ENCODE assay signal across 18 cellular contexts in genomic region chr1:61004269-61005003, GRCh38.
DNase-seq lines count a peak whose midpoint lies in the region; ATAC-seq, FAIRE-seq and TF ChIP-seq lines count a peak whose summit lies in the region.
"Had no signal": no experiment of that assay in that cellular context is flagged by ENCODE, and none has a peak within 500 bp of the region (broad histone marks: within the 10 kb centered on the region; RNA-seq: fewer than 3 reads in every experiment).

No MANE protein-coding gene starts in this region.

- H4K20me1 ChIP-seq in K562 (replicated peaks; ENCODE audit: control insufficient read depth, insufficient read depth, low read length), result no peaks in the 10 kb centered on the region
- no peaks in the 10 kb centered on the region for H4K20me1 ChIP-seq in hepatocyte (ENCODE audit: insufficient read depth, poor library complexity, severe bottlenecking)

- ATAC-seq in K562 (peak; percentile 50), GM21723 (IDR thresholded peaks at IDR 0.05; ENCODE audit: unreplicated experiment) (no peak)
- ATAC-seq: activated CD4-positive, CD25-positive, alpha-beta regulatory T cell treated with anti-CD3 and anti-CD28 coated beads, Interleukin-2, amount 50 U/mL, for 24 hours; Panc1 had no signal

- peaks cover 18% of the 10 kb centered on the region for H3K4me1 Mint-ChIP-seq in CD14-positive monocyte

- TF ChIP-seq CTCF in CD14-positive monocyte (IDR thresholded peaks at IDR 0.05) (no peak), NB4 (IDR thresholded peaks at IDR 0.05; ENCODE audit: low read depth, low read length) (no peak), K562 (IDR thresholded peaks at IDR 0.05 in 2 of 3, conservative IDR thresholded peaks at IDR 0.05 in 1 of 3; ENCODE audit: insufficient read depth in 2 of 3, low read depth in 1 of 3, low read length in 3 of 3) (no peak), hepatocyte (IDR thresholded peaks at IDR 0.05; ENCODE audit: poor library complexity) (no peak), WERI-Rb-1 (IDR thresholded peaks at IDR 0.05; ENCODE audit: low read depth, low read length) (no peak), thyroid gland (IDR thresholded peaks at IDR 0.05) (no peak)

- H3K36me3 ChIP-seq in K562 (ENCODE audit: control insufficient read depth, insufficient read depth, low read length) (no peaks in the 10 kb centered on the region), hepatocyte (replicated peaks; ENCODE audit: insufficient read depth, low read depth) (no peaks in the 10 kb centered on the region), WERI-Rb-1 (no peaks in the 10 kb centered on the region), thyroid gland (no peaks in the 10 kb centered on the region)
- H3K36me3 ChIP-seq: right lobe of liver had no signal

- no peaks in the 10 kb centered on the region for H3K36me3 Mint-ChIP-seq in CD14-positive monocyte

- H3K9me2 ChIP-seq in hepatocyte (replicated peaks; ENCODE audit: insufficient read depth), result no peaks in the 10 kb centered on the region

- H3K27me3 ChIP-seq in K562 (ENCODE audit: control insufficient read depth in 2 of 2, insufficient read depth in 2 of 2, low read length in 2 of 2) (no peaks in the 10 kb centered on the region), hepatocyte (no peaks in the 10 kb centered on the region), WERI-Rb-1 (ENCODE audit: insufficient read depth, low read depth, severe bottlenecking) (no peaks in the 10 kb centered on the region), thyroid gland (no peaks in the 10 kb centered on the region)
- H3K27me3 ChIP-seq: right lobe of liver had no signal

- no peak for TF ChIP-seq RAD21 in K562 (CRISPR knock-in tag; conservative IDR thresholded peaks at IDR 0.05 in 1 of 2, IDR thresholded peaks at IDR 0.05 in 1 of 2)

- H3K4me2 ChIP-seq in K562 (ENCODE audit: insufficient read depth, low read length) (no peak overlapping the region), hepatocyte (peak overlapping the region; percentile 2)

- H3K4me3 Mint-ChIP-seq in CD14-positive monocyte, result no peak overlapping the region

- H3K9ac ChIP-seq in K562 (ENCODE audit: insufficient read depth in 1 of 2, low read depth in 2 of 2, low read length in 2 of 2), result 0 out of 4 replicates have a peak overlapping the region, but pooled peaks of 1 of the 2 experiments have one; percentile 3

- no peaks in the 10 kb centered on the region for H3K9me1 ChIP-seq in K562 (ENCODE audit: control insufficient read depth, insufficient read depth, low read length)

- no peaks in the 10 kb centered on the region for H3K27me3 Mint-ChIP-seq in CD14-positive monocyte (ENCODE audit: low read depth in 3 of 3)

- no peaks in the 10 kb centered on the region for H3K9me3 ChIP-seq in K562 (replicated peaks; ENCODE audit: control insufficient read depth, insufficient read depth, low read depth, low read length)
- H3K9me3 ChIP-seq in hepatocyte (ENCODE audit: low read depth), result no peaks in the 10 kb centered on the region
- H3K9me3 ChIP-seq in WERI-Rb-1 (ENCODE audit: severe bottlenecking), result no peaks in the 10 kb centered on the region
- H3K9me3 ChIP-seq in thyroid gland, result no peaks in the 10 kb centered on the region
- H3K9me3 ChIP-seq: right lobe of liver had no signal

- intact Hi-C loops in CD14-positive monocyte (cut with micrococcal nuclease) (no loop called here), K562 (cut with micrococcal nuclease) (no loop called here), thyroid gland (cut with DNase I) (no loop called here)

- peaks cover 0 to 3% (median 0%) of the 10 kb centered on the region in 7 donors for H3K9me3 Mint-ChIP-seq in CD14-positive monocyte

- H3K4me1 ChIP-seq in K562 (replicated peaks in 1 of 2; ENCODE audit: control insufficient read depth in 2 of 2, insufficient read depth in 2 of 2, low read length in 2 of 2) (peaks cover 4 to 7% of the 10 kb centered on the region in 2 experiments; a peak in 3 of 5 replicates), hepatocyte (ENCODE audit: insufficient read depth) (no peaks in the 10 kb centered on the region), thyroid gland (no peaks in the 10 kb centered on the region)
- H3K4me1 ChIP-seq: right lobe of liver had no signal

- no peak for TF ChIP-seq POLR2A in NB4 (IDR thresholded peaks at IDR 0.05; ENCODE audit: extremely low read depth, insufficient read length)
- no peak for TF ChIP-seq POLR2A in K562 (conservative IDR thresholded peaks at IDR 0.05)
- TF ChIP-seq POLR2A in thyroid gland (IDR thresholded peaks at IDR 0.05), result no peak

- CTCF ChIA-PET in K562 (lab: Yijun Ruan, JAX; ENCODE audit: low intra/inter-chr PET ratio), result no interaction called here

- WGBS in K562 (ENCODE audit: insufficient coverage, low coverage, missing lambda C conversion rate), result 52% methylated on average over 4 of the region's 4 CpGs
- 78% methylated on average over 3 of the region's 4 CpGs for WGBS in hepatocyte (ENCODE audit: low lambda C conversion rate, missing lambda C conversion rate)
- 64 to 83% methylated on average over 4 of the region's 4 CpGs for WGBS in thyroid gland, 2 donors

- H2AFZ ChIP-seq in K562 (ENCODE audit: low read depth, low read length) (peak overlapping the region; percentile 80), hepatocyte (no peak overlapping the region)

- DNase-seq in CD14-positive monocyte (ENCODE audit: low spot score), result peak; percentile 49
- peak; percentile 2 for DNase-seq in NB4 (ENCODE audit: low read depth)
- no peak for DNase-seq in K562 (ENCODE audit: extremely low read depth in 1 of 4, low spot score in 3 of 4)
- DNase-seq in hepatocyte (ENCODE audit: low spot score), result no peak
- no peak for DNase-seq in WERI-Rb-1
- DNase-seq in NCI-H69 (lab: John Stamatoyannopoulos, UW), result no peak
- DNase-seq in thyroid gland, result no peak
- DNase-seq: activated naive CD4-positive, alpha-beta T cell; cortex of kidney; KG1; kidney; NCI-H1417 treated with DMSO at 0.1 percent for 48 hours; right lobe of liver; stimulated activated CD4-positive, alpha-beta T cell treated with anti-CD3 and anti-CD28 coated beads, Interleukin-1b, Interleukin-23, amount 100 ng/mL, for 48 hours had no signal

- no peaks in the 10 kb centered on the region for H3K79me2 ChIP-seq in K562 (ENCODE audit: control insufficient read depth, insufficient read depth, low read length)
- H3K79me2 ChIP-seq in hepatocyte, result no peaks in the 10 kb centered on the region

- no TSS peak for BruUV-seq in K562 (replicated peaks; lab: Mats Ljungman, UMichigan)

- no peak overlapping the region for H3K27ac ChIP-seq in K562 (ENCODE audit: extremely low read depth, low read depth, low read length)
- H3K27ac ChIP-seq in hepatocyte, result no peak overlapping the region
- no peak overlapping the region for H3K27ac ChIP-seq in WERI-Rb-1
- no peak overlapping the region for H3K27ac ChIP-seq in thyroid gland
- H3K27ac ChIP-seq: HL-60, right lobe of liver had no signal

- in situ Hi-C loops in K562 (cut with MboI), result no loop called here

- POLR2A ChIA-PET in K562 (lab: Yijun Ruan, JAX), result no interaction called here

- TF ChIP-seq EP300 in K562 (IDR thresholded peaks at IDR 0.05; ENCODE audit: low read length), result no peak

- H3K4me3 ChIP-seq in NB4 (ENCODE audit: low read depth, low read length), result no peak overlapping the region
- H3K4me3 ChIP-seq in K562, result no peak overlapping the region
- H3K4me3 ChIP-seq in hepatocyte, result no peak overlapping the region
- H3K4me3 ChIP-seq in WERI-Rb-1 (ENCODE audit: low read depth, low read length), result no peak overlapping the region
- no peak overlapping the region for H3K4me3 ChIP-seq in thyroid gland (replicated peaks in 1 of 3)
- H3K4me3 ChIP-seq: right lobe of liver had no signal

- no peak overlapping the region for H3K27ac Mint-ChIP-seq in CD14-positive monocyte

- FAIRE-seq in K562 (lab: Jason Lieb, UNC), result no peak
- FAIRE-seq: kidney had no signal

TF ChIP-seq in K562, 482 proteins besides CTCF, POLR2A, EP300 and RAD21:
- TF ChIP-seq FOXM1 (IDR thresholded peaks at IDR 0.05; ENCODE audit: low read depth), result no peak
- TF ChIP-seq FOXM1 (CRISPR knock-in tag; IDR thresholded peaks at IDR 0.05; ENCODE audit: low read depth), result no peak
- peak; percentile 85 for TF ChIP-seq SPI1 (IDR thresholded peaks at IDR 0.05; ENCODE audit: borderline replicate concordance, low read depth, low read length)

Comparison
In these comparisons a context has a peak if more than half of its experiments do, and no peak if none do; other contexts are left out.
1. DNase-seq: peak in CD14-positive monocyte (single experiment) and NB4 (single experiment); none in K562 (0 of 4), hepatocyte (single experiment), WERI-Rb-1 (single experiment), NCI-H69 (single experiment) and thyroid gland (0 of 2).